In genomic region chr1:105874621-105875020, GRCh38 we compare ENCODE assay signal across 16 cellular contexts.
DNase-seq lines count a peak whose midpoint lies in the region; ATAC-seq and TF ChIP-seq lines count a peak whose summit lies in the region.
"Had no signal": no experiment of that assay in that cellular context is flagged by ENCODE, and none has a peak within 500 bp of the region (broad histone marks: within the 10 kb centered on the region; RNA-seq: fewer than 3 reads in every experiment).

No MANE protein-coding gene starts in this region.

- peaks cover 6% of the 10 kb centered on the region for H3K9me3 ChIP-seq in WERI-Rb-1 (ENCODE audit: severe bottlenecking)
- H3K9me3 ChIP-seq: uterus had no signal

- no peak overlapping the region for H3K27ac ChIP-seq in WERI-Rb-1
- H3K27ac ChIP-seq: uterus had no signal

- no peak overlapping the region for H3K4me3 ChIP-seq in WERI-Rb-1 (ENCODE audit: low read depth, low read length)
- H3K4me3 ChIP-seq: uterus had no signal

- no peak for TF ChIP-seq CTCF in WERI-Rb-1 (IDR thresholded peaks at IDR 0.05; ENCODE audit: low read depth, low read length)

- peak; percentile 5 for DNase-seq in CD1c-positive myeloid dendritic cell (ENCODE audit: extremely low spot score)
- DNase-seq in WERI-Rb-1, result no peak
- DNase-seq in DMS53 (lab: John Stamatoyannopoulos, UW), result no peak
- DNase-seq in activated CD8-positive, alpha-beta memory T cell treated with anti-CD3 and anti-CD28 coated beads, Interleukin-2, amount 50 U/mL, for 4 hours, result no peak
- DNase-seq in mesenteric fat pad (ENCODE audit: low spot score), result no peak
- DNase-seq: activated CD4-positive, alpha-beta T cell treated with anti-CD3 and anti-CD28 coated beads, Interleukin-2, amount 50 U/mL, for 48 hours; activated effector memory CD4-positive, alpha-beta T cell treated with anti-CD3 and anti-CD28 coated beads, Interleukin-2, amount 50 U/mL, for 16 hours; DMS 273 treated with DMSO at 0.1 percent for 48 hours; immature natural killer cell; midbrain; MM.1S; NCI-H345; uterus had no signal

- H3K27me3 ChIP-seq in WERI-Rb-1 (ENCODE audit: insufficient read depth, low read depth, severe bottlenecking), result no peaks in the 10 kb centered on the region
- H3K27me3 ChIP-seq: uterus had no signal

- no peaks in the 10 kb centered on the region for H3K36me3 ChIP-seq in WERI-Rb-1
- H3K36me3 ChIP-seq: uterus had no signal

- ATAC-seq in GM19351 (IDR thresholded peaks at IDR 0.05; ENCODE audit: unreplicated experiment), result peak; percentile 89
- ATAC-seq in HG02852 (IDR thresholded peaks at IDR 0.05; ENCODE audit: unreplicated experiment), result peak; percentile 88
- peak; percentile 94 for ATAC-seq in HG03521 (IDR thresholded peaks at IDR 0.05; ENCODE audit: unreplicated experiment)
